In genomic region chr16:67278773-67279295, GRCh38 we compare ENCODE assay signal across 8 cellular contexts. TPM values are rescaled to one million over a fixed set of nuclear protein-coding genes. Genes with fewer than 3 reads are reported as not detected.
DNase-seq lines count a peak whose midpoint lies in the region; ATAC-seq and TF ChIP-seq lines count a peak whose summit lies in the region.

No MANE protein-coding gene starts in this region.

- TF ChIP-seq EP300 in stomach (IDR thresholded peaks at IDR 0.05): no peak

- H3K27me3 Mint-ChIP-seq in CD4-positive, alpha-beta T cell: no peaks in the 10 kb centered on the region
- H3K27me3 Mint-ChIP-seq in chondrocyte (ENCODE audit: low read depth): no peaks in the 10 kb centered on the region

- peak overlapping the region; percentile 51 for H3K4me3 ChIP-seq in lower leg skin (ENCODE audit: low read depth, poor library complexity, severe bottlenecking)
- H3K4me3 ChIP-seq in stomach: peak overlapping the region; percentile 62 to 81 (median 70)

- TF ChIP-seq CTCF in CD4-positive, alpha-beta T cell (IDR thresholded peaks at IDR 0.05): no peak
- no peak for TF ChIP-seq CTCF in chondrocyte (IDR thresholded peaks at IDR 0.05)
- TF ChIP-seq CTCF in lower leg skin (IDR thresholded peaks at IDR 0.05): no peak
- TF ChIP-seq CTCF in stomach (IDR thresholded peaks at IDR 0.05): no peak

- WGBS in lower leg skin, 2 donors: 5 to 14% methylated on average over 2 to 9 of the region's 42 CpGs
- WGBS in stomach, 5 donors: 1 to 3% (median 2%) methylated on average over 13 to 41 of the region's 42 CpGs

- intact Hi-C loops in CD4-positive, alpha-beta T cell (cut with DNase I, micrococcal nuclease): loop anchor here in 1 of 2 experiments (5.0 kb wide), 2 partner anchors 52 to 118 kb away; partner anchors contain the start of gene TMEM208
- intact Hi-C loops in lower leg skin (cut with DNase I; ENCODE audit: low total_unique reads) (loop anchor here (5.0 kb wide), 1 partner anchor 188 kb away; no protein-coding TSS in a partner anchor), stomach (cut with DNase I; ENCODE audit: low total_unique reads) (no loop called here)

- H3K27ac Mint-ChIP-seq in CD4-positive, alpha-beta T cell: peak overlapping the region; percentile 64
- peak overlapping the region; percentile 98 for H3K27ac Mint-ChIP-seq in chondrocyte (ENCODE audit: unreplicated experiment)

- H3K27ac ChIP-seq in CD4-positive, alpha-beta T cell (ENCODE audit: low read depth, low read length): peak overlapping the region; percentile 27
- H3K27ac ChIP-seq in stomach: peak overlapping the region; percentile 2 to 81 (median 69)

- H3K27me3 ChIP-seq in CD4-positive, alpha-beta T cell (ENCODE audit: control insufficient read depth, insufficient read depth, low read length): no peaks in the 10 kb centered on the region
- H3K27me3 ChIP-seq in stomach: no peaks in the 10 kb centered on the region

- CTCF ChIA-PET in CD4-positive, alpha-beta T cell (lab: Charles Lee): interaction anchor here (1.3 to 1.5 kb wide), 2 partner anchors 10 to 35 kb away, joined by 4 read pairs; no protein-coding TSS in a partner anchor

- peaks cover 24 to 36% (median 25%) of the 10 kb centered on the region in 4 donors for H3K4me1 ChIP-seq in stomach

- no peaks in the 10 kb centered on the region for H3K9me3 Mint-ChIP-seq in CD4-positive, alpha-beta T cell
- H3K9me3 Mint-ChIP-seq in chondrocyte (ENCODE audit: low read depth): no peaks in the 10 kb centered on the region

- TF ChIP-seq POLR2A in lower leg skin (IDR thresholded peaks at IDR 0.05) (no peak), stomach (IDR thresholded peaks at IDR 0.05) (no peak)

- H3K36me3 Mint-ChIP-seq in CD4-positive, alpha-beta T cell (ENCODE audit: low read depth): peaks cover 23% of the 10 kb centered on the region
- H3K36me3 Mint-ChIP-seq in chondrocyte (ENCODE audit: low read depth): no peaks in the 10 kb centered on the region

- ATAC-seq in CD4-positive, alpha-beta T cell (ENCODE audit: poor library complexity): peak; percentile 61
- ATAC-seq in GM19043 (IDR thresholded peaks at IDR 0.05; ENCODE audit: low read depth, unreplicated experiment) (peak; percentile 30), HG03432 (IDR thresholded peaks at IDR 0.05; ENCODE audit: unreplicated experiment) (peak; percentile 47)

- POLR2A ChIA-PET in CD4-positive, alpha-beta T cell (lab: Charles Lee): interaction anchor here (0.6 kb wide), 1 partner anchor 300 kb away, joined by 3 read pairs; no protein-coding TSS in a partner anchor

- DNase-seq in CD4-positive, alpha-beta T cell: peak; percentile 13 to 45 (median 30)
- DNase-seq in T-helper 2 cell: peak in 4 of 5 experiments; percentile 11 to 61 (median 28)
- no peak for DNase-seq in chondrocyte (ENCODE audit: low spot score)
- peak in 1 of 2 donors; percentile 29 for DNase-seq in lower leg skin (ENCODE audit: low spot score in 2 of 2)
- no peak for DNase-seq in stomach
- no peak for DNase-seq in RKO (ENCODE audit: low spot score)

- H3K9me3 ChIP-seq in CD4-positive, alpha-beta T cell (ENCODE audit: control insufficient read depth, low read length): no peaks in the 10 kb centered on the region
- H3K9me3 ChIP-seq in stomach: no peaks in the 10 kb centered on the region

- peaks cover 3 to 14% (median 11%) of the 10 kb centered on the region in 4 donors for H3K36me3 ChIP-seq in stomach

- H3K4me1 Mint-ChIP-seq in CD4-positive, alpha-beta T cell (ENCODE audit: low read depth): peaks cover 17% of the 10 kb centered on the region
- H3K4me1 Mint-ChIP-seq in chondrocyte (ENCODE audit: low read depth): peaks cover 33% of the 10 kb centered on the region

- peak overlapping the region; percentile 88 for H3K4me3 Mint-ChIP-seq in CD4-positive, alpha-beta T cell
- H3K4me3 Mint-ChIP-seq in chondrocyte (ENCODE audit: unreplicated experiment): peak overlapping the region; percentile 63

RNA-seq across cellular contexts. Expression of gene PLEKHG4, which starts 0.5 kb away (rescaled TPM):
- total RNA-seq in CD4-positive, alpha-beta T cell: 10 to 100 TPM; 13.1 to 14.0 TPM
- total RNA-seq in chondrocyte (17.5 to 22.4 TPM (median 18.9 TPM) in 3 replicates), lower leg skin (10 to 100 TPM; 16.6 to 28.0 (median 21.2) TPM), stomach (10 to 100 TPM in 2 of 5 donors, 1 to 10 TPM in 3; 2.3 to 57.1 (median 8.1) TPM)
- polyA plus RNA-seq in stomach: 1 to 10 TPM; 2.5 to 10.0 (median 3.1) TPM

RNA-seq across cellular contexts. Expression of gene SLC9A5, which starts 30.1 kb away (rescaled TPM):
- total RNA-seq in CD4-positive, alpha-beta T cell: 1 to 10 TPM; 3.1 TPM
- 3.0 to 5.6 TPM (median 3.4 TPM) in 3 replicates for total RNA-seq in chondrocyte
- under 1 TPM; 0.04 to 0.83 (median 0.64) TPM for total RNA-seq in lower leg skin
- total RNA-seq in stomach: 1 to 10 TPM in 2 of 5 donors, under 1 TPM in 2, not detected in 1; 0.89 to 5.3 (median 2.6) TPM
- polyA plus RNA-seq in stomach: under 1 TPM; 0.19 to 0.43 (median 0.31) TPM

RNA-seq across cellular contexts. Expression of gene FHOD1, which starts 31.6 kb away (rescaled TPM):
- total RNA-seq in CD4-positive, alpha-beta T cell: 10 to 100 TPM; 21.1 to 26.0 TPM
- total RNA-seq in chondrocyte: 32.9 to 50.1 TPM (median 35.6 TPM) in 3 replicates
- total RNA-seq in lower leg skin: 10 to 100 TPM in 1 of 4 donors, 1 to 10 TPM in 3; 6.3 to 15.6 (median 8.4) TPM
- total RNA-seq in stomach: 100 to 1,000 TPM in 1 of 5 donors, 10 to 100 TPM in 3, 1 to 10 TPM in 1; 6.1 to 101 (median 25.9) TPM
- 10 to 100 TPM; 12.8 to 19.2 (median 15.7) TPM for polyA plus RNA-seq in stomach

RNA-seq across cellular contexts. Expression of gene KCTD19, which starts 47.7 kb away (rescaled TPM):
- not detected for total RNA-seq in CD4-positive, alpha-beta T cell
- not detected in 3 replicates for total RNA-seq in chondrocyte
- under 1 TPM in 2 of 4 donors, not detected in 2; 0.11 to 0.32 TPM for total RNA-seq in lower leg skin
- 1 to 10 TPM in 2 of 5 donors, not detected in 3; 2.2 to 3.3 TPM for total RNA-seq in stomach
- polyA plus RNA-seq in stomach: under 1 TPM in 1 of 3 donors, not detected in 2; 0.03 TPM

RNA-seq across cellular contexts. Expression of gene LRRC36, which starts 47.8 kb away (rescaled TPM):
- total RNA-seq in CD4-positive, alpha-beta T cell: not detected
- total RNA-seq in chondrocyte: 0.20 TPM in 1 of 3 replicates, not detected in the others
- total RNA-seq in lower leg skin: under 1 TPM in 2 of 4 donors, not detected in 2; 0.26 to 0.64 TPM
- total RNA-seq in stomach: 10 to 100 TPM in 1 of 5 donors, under 1 TPM in 1, not detected in 3; 0.73 to 33.0 TPM
- 1 to 10 TPM in 1 of 3 donors, under 1 TPM in 1, not detected in 1; 0.37 to 1.2 TPM for polyA plus RNA-seq in stomach

Comparison
In these comparisons a context has a peak if more than half of its experiments do, and no peak if none do; other contexts are left out.
1. DNase-seq: peak in CD4-positive, alpha-beta T cell (10 of 10) and T-helper 2 cell (4 of 5); none in chondrocyte (single experiment), stomach (single experiment) and RKO (single experiment).
2. Peak in every context shown above with its lines, with median percentiles within 50 percentile points of each other: ATAC-seq.